ENCODE assay signal across 22 cellular contexts in genomic region chr5:31236339-31236738, GRCh38. TPM values are rescaled to one million over a fixed set of nuclear protein-coding genes. Genes with fewer than 3 reads are reported as not detected.
DNase-seq lines count a peak whose midpoint lies in the region; ATAC-seq, FAIRE-seq and TF ChIP-seq lines count a peak whose summit lies in the region.
"Had no signal": no experiment of that assay in that cellular context is flagged by ENCODE, and none has a peak within 500 bp of the region (broad histone marks: within the 10 kb centered on the region; RNA-seq: fewer than 3 reads in every experiment).

No MANE protein-coding gene starts in this region.

- H3K4me3 Mint-ChIP-seq in nephron progenitor cell, result no peak overlapping the region
- H3K4me3 Mint-ChIP-seq: CD4-positive, alpha-beta memory T cell; GM23338; H9 had no signal

- no peak overlapping the region for H4K8ac ChIP-seq in neuronal stem cell (ENCODE audit: low read depth, low read length)

- no peak overlapping the region for H3K23ac ChIP-seq in neuronal stem cell (ENCODE audit: low read depth, low read length, poor library complexity)

- H2AFZ ChIP-seq in HepG2 (ENCODE audit: low read length), result no peak overlapping the region
- peak overlapping the region; percentile 64 for H2AFZ ChIP-seq in SU-DHL-6 (ENCODE audit: low read depth, low read length, severe bottlenecking)
- H2AFZ ChIP-seq in neuronal stem cell (ENCODE audit: low read length), result no peak overlapping the region
- H2AFZ ChIP-seq: GM23338 had no signal

- no peak overlapping the region for H2BK15ac ChIP-seq in neuronal stem cell (ENCODE audit: low read length)

- H3F3A ChIP-seq in SU-DHL-6 (ENCODE audit: insufficient read depth), result no peaks in the 10 kb centered on the region

- H3K9me3 Mint-ChIP-seq in nephron progenitor cell, result no peaks in the 10 kb centered on the region
- H3K9me3 Mint-ChIP-seq: GM23338, H9 had no signal

- no TSS peak for BruUV-seq in HepG2 (replicated peaks; lab: Mats Ljungman, UMichigan)

- peaks cover 2% of the 10 kb centered on the region for H3K79me1 ChIP-seq in neuronal stem cell (ENCODE audit: low read depth, low read length)

- no peak for TF ChIP-seq EP300 in HepG2 (IDR thresholded peaks at IDR 0.05; ENCODE audit: low read depth in 2 of 2, low read length in 2 of 2)
- no peak for TF ChIP-seq EP300 in HepG2 (CRISPR knock-in tag; IDR thresholded peaks at IDR 0.05; ENCODE audit: borderline replicate concordance)

- H4K20me1 ChIP-seq in HepG2 (ENCODE audit: insufficient read depth, low read length) (no peaks in the 10 kb centered on the region), SU-DHL-6 (ENCODE audit: low read depth, low read length) (no peaks in the 10 kb centered on the region)

- H3K36me3 ChIP-seq in HepG2 (replicated peaks in 1 of 2; ENCODE audit: control insufficient read depth in 1 of 2, insufficient read depth in 2 of 2, low read length in 2 of 2), result no peaks in the 10 kb centered on the region
- no peaks in the 10 kb centered on the region for H3K36me3 ChIP-seq in right lobe of liver
- no peaks in the 10 kb centered on the region for H3K36me3 ChIP-seq in SU-DHL-6 (ENCODE audit: low read length)
- no peaks in the 10 kb centered on the region for H3K36me3 ChIP-seq in neuronal stem cell (replicated peaks in 1 of 2; ENCODE audit: control insufficient read depth in 2 of 2, insufficient read depth in 2 of 2, low read length in 2 of 2)

- H3K27me3 ChIP-seq in HepG2 (ENCODE audit: control insufficient read depth in 1 of 2, insufficient read depth in 2 of 2, low read length in 2 of 2) (no peaks in the 10 kb centered on the region), right lobe of liver (no peaks in the 10 kb centered on the region), SU-DHL-6 (ENCODE audit: low read length) (no peaks in the 10 kb centered on the region), neuronal stem cell (ENCODE audit: control insufficient read depth in 3 of 3, insufficient read depth in 3 of 3, low read depth in 1 of 3, low read length in 3 of 3) (no peaks in the 10 kb centered on the region)

- no peak overlapping the region for H2BK12ac ChIP-seq in neuronal stem cell (ENCODE audit: low read length)

- no peak for FAIRE-seq in HepG2 (lab: Jason Lieb, UNC)
- FAIRE-seq: A549, GM12891, GM19239 had no signal

- H2BK5ac ChIP-seq in neuronal stem cell (ENCODE audit: low read length), result no peak overlapping the region

- TF ChIP-seq CTCF in HepG2 (CRISPR knock-in tag; IDR thresholded peaks at IDR 0.05), result no peak
- TF ChIP-seq CTCF in right lobe of liver (IDR thresholded peaks at IDR 0.05), result no peak
- TF ChIP-seq CTCF in SU-DHL-6 (IDR thresholded peaks at IDR 0.05; ENCODE audit: insufficient read depth, low read length, poor library complexity, severe bottlenecking), result no peak
- no peak for TF ChIP-seq CTCF in nephron progenitor cell (IDR thresholded peaks at IDR 0.05)
- no peak for TF ChIP-seq CTCF in GM13976 (IDR thresholded peaks at IDR 0.05; ENCODE audit: borderline replicate concordance, control extremely low read depth, extremely low read depth, insufficient read depth, missing control alignments)

- H3K27ac Mint-ChIP-seq in nephron progenitor cell, result peak overlapping the region; percentile 55
- H3K27ac Mint-ChIP-seq: CD4-positive, alpha-beta memory T cell; GM23338; H9 had no signal

- in situ Hi-C loops in HepG2 (cut with HindIII; ENCODE audit: extremely low pct_ligation_motif_present, low pct_unique_long_range_greater_than_20kb), result loop anchor here (25.0 kb wide), 1 partner anchor 1199 kb away; no protein-coding TSS in a partner anchor
- in situ Hi-C loops in GM13976 (cut with MboI; ENCODE audit: low sequenced_read_pairs, unreplicated experiment), result no loop called here

- H3K36me3 Mint-ChIP-seq in nephron progenitor cell (ENCODE audit: low read depth), result peaks cover 11% of the 10 kb centered on the region
- H3K36me3 Mint-ChIP-seq: CD4-positive, alpha-beta memory T cell had no signal

- no peak overlapping the region for H3K27ac ChIP-seq in HepG2 (ENCODE audit: extremely low read length, insufficient read depth, low read length)
- H3K27ac ChIP-seq in right lobe of liver, result no peak overlapping the region
- H3K27ac ChIP-seq in SU-DHL-6 (ENCODE audit: low read depth, low read length), result no peak overlapping the region
- H3K27ac ChIP-seq in neuronal stem cell (replicated peaks; ENCODE audit: low read length), result no peak overlapping the region
- H3K27ac ChIP-seq: A549 had no signal

- no peak overlapping the region for H3K9ac ChIP-seq in HepG2 (ENCODE audit: insufficient read depth, low read depth, low read length)
- no peak overlapping the region for H3K9ac ChIP-seq in SU-DHL-6 (ENCODE audit: low read length)
- H3K9ac ChIP-seq in neuronal stem cell (ENCODE audit: low read depth, low read length, poor library complexity), result no peak overlapping the region

- H3K4ac ChIP-seq in neuronal stem cell (ENCODE audit: low read length), result no peak overlapping the region

- CTCF ChIA-PET in HepG2 (lab: Yijun Ruan, JAX; ENCODE audit: low intra/inter-chr PET ratio, low total read pairs), result no interaction called here

- H3K18ac ChIP-seq in neuronal stem cell (ENCODE audit: low read length), result no peak overlapping the region

- H4K91ac ChIP-seq in neuronal stem cell (ENCODE audit: low read depth, low read length, poor library complexity), result no peak overlapping the region

- no peaks in the 10 kb centered on the region for H3K9me2 ChIP-seq in SU-DHL-6 (replicated peaks; ENCODE audit: insufficient read depth, low read length)

- no peaks in the 10 kb centered on the region for H3K9me3 ChIP-seq in HepG2 (ENCODE audit: low read length)
- H3K9me3 ChIP-seq in right lobe of liver, result no peaks in the 10 kb centered on the region
- no peaks in the 10 kb centered on the region for H3K9me3 ChIP-seq in SU-DHL-6 (ENCODE audit: insufficient read depth, low read length)
- no peaks in the 10 kb centered on the region for H3K9me3 ChIP-seq in neuronal stem cell (replicated peaks in 1 of 2; ENCODE audit: control insufficient read depth in 2 of 2, insufficient read depth in 1 of 2, low read depth in 1 of 2, low read length in 2 of 2)
- H3K9me3 ChIP-seq: A549 had no signal

- intact Hi-C loops in HepG2 (cut with micrococcal nuclease; ENCODE audit: unreplicated experiment), result no loop called here
- intact Hi-C loops in right lobe of liver (cut with DNase I), result no loop called here

- POLR2A ChIA-PET in HepG2 (lab: Yijun Ruan, JAX), result no interaction called here

- DNase-seq in HepG2 (ENCODE audit: low spot score) (no peak), right lobe of liver (no peak), nephron progenitor cell (no peak), GM13976 (ENCODE audit: low spot score) (no peak), neuronal stem cell (ENCODE audit: low spot score) (no peak), NCI-H2171 (lab: John Stamatoyannopoulos, UW) (no peak)
- DNase-seq: 8988T; ACHN; AML-193; C1 segment of cervical spinal cord; Calu3; CD4-positive, alpha-beta memory T cell; COR-L47; DMS79 treated with DMSO at 0.1 percent for 48 hours; GF-D8; H9 had no signal

- H2BK120ac ChIP-seq in neuronal stem cell (ENCODE audit: low read depth, low read length), result no peak overlapping the region

- no peak for TF ChIP-seq RAD21 in HepG2 (CRISPR knock-in tag; IDR thresholded peaks at IDR 0.05)

- H3K4me1 ChIP-seq in HepG2 (ENCODE audit: insufficient read depth, low read length) (no peaks in the 10 kb centered on the region), right lobe of liver (no peaks in the 10 kb centered on the region), neuronal stem cell (ENCODE audit: control insufficient read depth in 2 of 2, insufficient read depth in 1 of 2, low read depth in 1 of 2, low read length in 2 of 2) (peaks cover 3 to 6% of the 10 kb centered on the region in 2 donors)
- H3K4me1 ChIP-seq: A549 had no signal

- no peaks in the 10 kb centered on the region for H3K79me2 ChIP-seq in HepG2 (ENCODE audit: insufficient read depth, low read length)
- no peaks in the 10 kb centered on the region for H3K79me2 ChIP-seq in SU-DHL-6 (ENCODE audit: insufficient read depth, low read length)

- whole genome bisulfite sequencing in HepG2 (ENCODE audit: low lambda C conversion rate), result 6% methylated on average over 6 of the region's 6 CpGs
- WGBS in right lobe of liver (ENCODE audit: insufficient coverage, low coverage, low lambda C conversion rate, missing lambda C conversion rate), result 70% methylated on average over 6 of the region's 6 CpGs
- WGBS in neuronal stem cell (ENCODE audit: extremely low coverage in 2 of 2, insufficient read length in 2 of 2, insufficient replicate concordance in 1 of 2), 2 donors, result no CpG with 5 or more reads among the region's 6 CpGs

- TF ChIP-seq POLR2A in HepG2 (IDR thresholded peaks at IDR 0.05; ENCODE audit: insufficient read depth in 1 of 2, low read depth in 2 of 2, low read length in 2 of 2) (no peak), right lobe of liver (IDR thresholded peaks at IDR 0.05) (no peak)

- no peak overlapping the region for H2AK5ac ChIP-seq in neuronal stem cell (ENCODE audit: low read depth, low read length)

- H3K4me2 ChIP-seq in HepG2 (ENCODE audit: low read depth, low read length) (no peak overlapping the region), SU-DHL-6 (ENCODE audit: low read depth, low read length, poor library complexity, severe bottlenecking) (no peak overlapping the region), neuronal stem cell (ENCODE audit: insufficient read depth, low read length, poor library complexity, severe bottlenecking) (no peak overlapping the region)
- H3K4me2 ChIP-seq: A549, GM23338 had no signal

- no peaks in the 10 kb centered on the region for H3K27me3 Mint-ChIP-seq in nephron progenitor cell (ENCODE audit: low read depth, poor library complexity)

- no peak overlapping the region for H3K4me3 ChIP-seq in HepG2 (replicated peaks in 1 of 3; ENCODE audit: insufficient read depth in 1 of 3, low read depth in 2 of 3, low read length in 3 of 3)
- H3K4me3 ChIP-seq in right lobe of liver, result no peak overlapping the region
- no peak overlapping the region for H3K4me3 ChIP-seq in SU-DHL-6 (ENCODE audit: insufficient read depth, low read length, poor library complexity, severe bottlenecking)
- no peak overlapping the region for H3K4me3 ChIP-seq in neuronal stem cell (ENCODE audit: low read length in 2 of 2)
- H3K4me3 ChIP-seq: A549, GM23338 had no signal

- H3K14ac ChIP-seq in neuronal stem cell (ENCODE audit: low read length), result no peak overlapping the region

- peaks cover 24% of the 10 kb centered on the region for H3K4me1 Mint-ChIP-seq in nephron progenitor cell
- H3K4me1 Mint-ChIP-seq: CD4-positive, alpha-beta memory T cell had no signal

- ATAC-seq in HepG2, result no peak
- ATAC-seq in right lobe of liver, result no peak
- ATAC-seq: HCT116 had no signal

RNA-seq across cellular contexts. Expression of gene CDH6, which starts 42.9 kb away (rescaled TPM):
- total RNA-seq in HepG2 (2016; rRNA removed; fragmentation: Illumina TruSeq; extraction: Trizol) (not detected in 2 replicates), right lobe of liver (1 to 10 TPM in 2 of 6 experiments, under 1 TPM in 4; 0.49 to 1.8 (median 0.74) TPM)
- total RNA-seq in HepG2 (2016; cell fraction: cytosol; rRNA removed; fragmentation: Illumina TruSeq; extraction: Trizol; ENCODE audit: low read depth), result not detected in 2 replicates
- total RNA-seq in HepG2 (2016; cell fraction: insoluble cytoplasmic fraction; rRNA removed; fragmentation: Illumina TruSeq; extraction: Trizol), result not detected in 2 replicates
- not detected in 2 replicates for total RNA-seq in HepG2 (2016; cell fraction: membrane; rRNA removed; fragmentation: Illumina TruSeq; extraction: Trizol)
- not detected in 2 replicates for total RNA-seq in HepG2 (2016; cell fraction: nucleus; rRNA removed; fragmentation: Illumina TruSeq; extraction: Trizol)
- polyA plus RNA-seq in HepG2 (2011; rRNA removed), result not detected in 2 replicates
- 0.04 TPM in 1 of 2 replicates, not detected in the other for polyA plus RNA-seq in HepG2 (2011; cell fraction: cytosol; rRNA removed)
- not detected in 2 replicates for polyA plus RNA-seq in HepG2 (2011; cell fraction: nucleus; rRNA removed)
- polyA plus RNA-seq in HepG2 (2012), result not detected in 2 replicates
- not detected in 2 replicates for polyA plus RNA-seq in HepG2 (2016; cell fraction: cytosol; fragmentation: Illumina TruSeq; extraction: Trizol; ENCODE audit: low read depth)
- polyA plus RNA-seq in HepG2 (2016; cell fraction: insoluble cytoplasmic fraction; fragmentation: Illumina TruSeq; extraction: Trizol; ENCODE audit: low read depth), result not detected in 2 replicates
- not detected in 2 replicates for polyA plus RNA-seq in HepG2 (2016; cell fraction: membrane; fragmentation: Illumina TruSeq; extraction: Trizol; ENCODE audit: low read depth)
- not detected in 2 replicates for polyA plus RNA-seq in HepG2 (2016; cell fraction: nucleus; fragmentation: Illumina TruSeq; extraction: Trizol; ENCODE audit: insufficient read depth, low read depth)
- polyA minus RNA-seq in HepG2 (2011; rRNA and poly(A)+ RNA removed; ENCODE audit: low replicate concordance), result not detected in 2 replicates
- polyA minus RNA-seq in HepG2 (2011; cell fraction: cytosol; rRNA and poly(A)+ RNA removed), result not detected in 2 replicates
- polyA minus RNA-seq in HepG2 (2011; cell fraction: nucleus; rRNA and poly(A)+ RNA removed), result not detected in 2 replicates
- 12.6 TPM for polyA plus RNA-seq in neuronal stem cell (2013, experiment 1 of 2)
- polyA plus RNA-seq in neuronal stem cell (2013, experiment 2 of 2), result 12.7 TPM
- total RNA-seq: CD4-positive, alpha-beta memory T cell had no signal
- polyA plus RNA-seq: CD4-positive, alpha-beta memory T cell had no signal
